In the genomic region with DNA sequence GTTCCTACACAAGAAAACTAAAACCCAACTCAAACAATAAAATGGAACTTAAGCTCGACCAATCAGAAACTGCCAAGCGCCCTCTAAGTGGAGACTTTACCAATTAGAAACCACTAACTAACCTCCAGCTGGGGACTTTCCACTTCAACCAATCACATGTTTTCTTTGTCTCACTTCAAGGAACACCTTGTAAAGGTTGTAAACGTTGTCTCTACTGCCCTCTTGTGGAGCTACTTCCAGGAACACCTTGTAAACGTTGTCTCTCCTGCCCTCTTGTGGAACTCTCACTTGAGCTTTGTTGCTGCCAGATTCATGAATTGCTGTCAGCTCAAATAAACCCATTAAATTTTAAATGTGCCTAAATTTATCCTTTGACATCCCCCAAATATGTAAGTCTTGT, we compare ENCODE assay signal across 9 cellular contexts. TPM values are rescaled to one million over a fixed set of nuclear protein-coding genes. Genes with fewer than 3 reads are reported as not detected.
DNase-seq lines count a peak whose midpoint lies in the region; ATAC-seq, FAIRE-seq and TF ChIP-seq lines count a peak whose summit lies in the region.
"Not testable (repeated sequence)": the region's sequence is repeated elsewhere in the genome, so short reads cannot be mapped to it uniquely, and the experiment has no call there.
"Had no signal": no experiment of that assay in that cellular context is flagged by ENCODE, and none has a peak within 500 bp of the region (broad histone marks: within the 10 kb centered on the region; RNA-seq: fewer than 3 reads in every experiment).

No MANE protein-coding gene starts in this region.

- SMC1A ChIA-PET in GM12878 (lab: Charles Lee; ENCODE audit: uncharacterized antibody, unreplicated experiment) = not testable (repeated sequence)

- H3K27ac Mint-ChIP-seq in activated CD8-positive, alpha-beta T cell treated with anti-CD3 and anti-CD28 coated beads, Interleukin-2, amount 10 ng/mL, durations not matched to agents 7 days and 5 days = not testable (repeated sequence)

- DNase-seq in GM12892 (ENCODE audit: insufficient read length); RCC 7860 (ENCODE audit: low spot score); activated CD8-positive, alpha-beta T cell treated with anti-CD3 and anti-CD28 coated beads, Interleukin-2, amount 10 ng/mL, durations not matched to agents 7 days and 5 days; GM12878 (ENCODE audit: low read depth, low spot score); right lobe of liver; pancreas: not testable (repeated sequence)

- H3K27me3 Mint-ChIP-seq in activated CD8-positive, alpha-beta T cell treated with anti-CD3 and anti-CD28 coated beads, Interleukin-2, amount 10 ng/mL, durations not matched to agents 7 days and 5 days (ENCODE audit: low read depth) = not testable (repeated sequence)

- intact Hi-C loops in GM12878 (cut with micrococcal nuclease; ENCODE audit: unreplicated experiment); right lobe of liver (cut with DNase I); pancreas (cut with DNase I): not testable (repeated sequence)

- not testable (repeated sequence) for TF ChIP-seq RAD21 in GM12878 (IDR thresholded peaks at IDR 0.05; ENCODE audit: insufficient read depth, low read depth, low read length)

- H3K36me3 Mint-ChIP-seq in activated CD8-positive, alpha-beta T cell treated with anti-CD3 and anti-CD28 coated beads, Interleukin-2, amount 10 ng/mL, durations not matched to agents 7 days and 5 days (ENCODE audit: low read depth) = not testable (repeated sequence)

- not testable (repeated sequence) for H3K9me3 Mint-ChIP-seq in activated CD8-positive, alpha-beta T cell treated with anti-CD3 and anti-CD28 coated beads, Interleukin-2, amount 10 ng/mL, durations not matched to agents 7 days and 5 days (ENCODE audit: insufficient read depth)

- H3K27me3 ChIP-seq in GM12878 (replicated peaks in 1 of 2; ENCODE audit: control insufficient read depth in 2 of 2, insufficient read depth in 2 of 2, low read length in 1 of 2); right lobe of liver; pancreas: not testable (repeated sequence)

- not testable (repeated sequence) for H3K4me3 Mint-ChIP-seq in activated CD8-positive, alpha-beta T cell treated with anti-CD3 and anti-CD28 coated beads, Interleukin-2, amount 10 ng/mL, durations not matched to agents 7 days and 5 days

- peak; percentile 74 for ATAC-seq in activated CD8-positive, alpha-beta T cell treated with anti-CD3 and anti-CD28 coated beads, Interleukin-2, amount 10 ng/mL, durations not matched to agents 7 days and 5 days
- peak; percentile 69 for ATAC-seq in GM12878
- peak; percentile 81 for ATAC-seq in esophagus mucosa
- ATAC-seq in right lobe of liver = peak; percentile 38 to 71 (median 56)
- ATAC-seq in pancreas = peak; percentile 43 to 69 (median 64)

- in situ Hi-C loops in GM12878 (cut with MboI) = not testable (repeated sequence)

- not testable (repeated sequence) for H2AFZ ChIP-seq in GM12878 (ENCODE audit: control insufficient read depth, low read depth, low read length)

- WGBS in GM12878 (ENCODE audit: insufficient coverage, insufficient replicate concordance, low lambda C conversion rate, missing lambda C conversion rate) = no CpG with 5 or more reads among the region's 4 CpGs
- WGBS in right lobe of liver (ENCODE audit: insufficient coverage, low coverage, low lambda C conversion rate, missing lambda C conversion rate) = no CpG with 5 or more reads among the region's 4 CpGs
- no CpG with 5 or more reads among the region's 4 CpGs for WGBS in pancreas, 2 donors

- RAD21 ChIA-PET in GM12878 (lab: Charles Lee; ENCODE audit: unreplicated experiment) = not testable (repeated sequence)

- H3K79me2 ChIP-seq in GM12878 (ENCODE audit: control insufficient read depth, insufficient read depth, low read length) = not testable (repeated sequence)

- not testable (repeated sequence) for H3K9ac ChIP-seq in GM12878 (ENCODE audit: control insufficient read depth, insufficient read depth, low read length)

- not testable (repeated sequence) for H3K4me1 Mint-ChIP-seq in activated CD8-positive, alpha-beta T cell treated with anti-CD3 and anti-CD28 coated beads, Interleukin-2, amount 10 ng/mL, durations not matched to agents 7 days and 5 days (ENCODE audit: low read depth)

- not testable (repeated sequence) for H3K27ac ChIP-seq in GM12878 (ENCODE audit: control insufficient read depth, insufficient read depth); right lobe of liver; pancreas

- H3K4me2 ChIP-seq in GM12878 (ENCODE audit: control insufficient read depth, insufficient read depth) = not testable (repeated sequence)

- CTCF ChIA-PET in activated CD8-positive, alpha-beta T cell treated with anti-CD3 and anti-CD28 coated beads, Interleukin-2, amount 10 ng/mL, durations not matched to agents 7 days and 5 days (lab: Charles Lee); GM12878 (lab: Yijun Ruan, JAX): not testable (repeated sequence)

- not testable (repeated sequence) for TF ChIP-seq POLR2A in GM12892 (IDR thresholded peaks at IDR 0.05; ENCODE audit: low read depth, low read length); GM12878 (IDR thresholded peaks at IDR 0.05; ENCODE audit: low read depth, low read length); right lobe of liver (IDR thresholded peaks at IDR 0.05)

- not testable (repeated sequence) for TF ChIP-seq CTCF in GM12878 (IDR thresholded peaks at IDR 0.05 in 2 of 3, conservative IDR thresholded peaks at IDR 0.05 in 1 of 3; ENCODE audit: control insufficient read depth in 2 of 3, extremely low read depth in 1 of 3, insufficient read depth in 1 of 3, low read depth in 3 of 3, low read length in 3 of 3); right lobe of liver (IDR thresholded peaks at IDR 0.05); pancreas (IDR thresholded peaks at IDR 0.05)

- not testable (repeated sequence) for H3K9me3 ChIP-seq in GM12878 (replicated peaks; ENCODE audit: control insufficient read depth, insufficient read depth, low read length); right lobe of liver; pancreas

- not testable (repeated sequence) for H3K4me3 ChIP-seq in GM12878, right lobe of liver, pancreas

- TF ChIP-seq EP300 in GM12878 (IDR thresholded peaks at IDR 0.05; ENCODE audit: borderline replicate concordance in 1 of 2, control insufficient read depth in 1 of 2, low read depth in 2 of 2, low read length in 2 of 2) = not testable (repeated sequence)

- peak; percentile 93 for FAIRE-seq in GM12892 (lab: Jason Lieb, UNC)
- peak; percentile 62 for FAIRE-seq in RCC 7860 (lab: Jason Lieb, UNC)
- peak; percentile 31 for FAIRE-seq in GM12878 (lab: Jason Lieb, UNC)
- not testable (repeated sequence) for FAIRE-seq in pancreas (lab: Jason Lieb, UNC)

- POLR2A ChIA-PET in activated CD8-positive, alpha-beta T cell treated with anti-CD3 and anti-CD28 coated beads, Interleukin-2, amount 10 ng/mL, durations not matched to agents 7 days and 5 days (lab: Charles Lee); GM12878 (lab: Charles Lee): not testable (repeated sequence)

- H4K20me1 ChIP-seq in GM12878 (ENCODE audit: control insufficient read depth, insufficient read depth) = not testable (repeated sequence)

- BruUV-seq in GM12878 (replicated peaks; lab: Mats Ljungman, UMichigan) = not testable (repeated sequence)

- H3K4me1 ChIP-seq in GM12878 (ENCODE audit: control insufficient read depth, insufficient read depth, low read length); right lobe of liver; pancreas: not testable (repeated sequence)

- H3K36me3 ChIP-seq in GM12878 (ENCODE audit: control insufficient read depth in 2 of 2, insufficient read depth in 2 of 2, low read length in 1 of 2); right lobe of liver; pancreas: not testable (repeated sequence)

RNA-seq across cellular contexts. Expression of a gene that starts 46.7 kb away (rescaled TPM):
- polyA plus RNA-seq in GM12892 (2012; ENCODE audit: missing spikeins) = not detected
- total RNA-seq in activated CD8-positive, alpha-beta T cell treated with anti-CD3 and anti-CD28 coated beads, Interleukin-2, amount 10 ng/mL, durations not matched to agents 7 days and 5 days = not detected
- not detected in 2 replicates for total RNA-seq in GM12878 (2013; cell fraction: nucleolus; rRNA removed)
- total RNA-seq in GM12878 (2014; rRNA removed) = 0.34 TPM in 1 of 2 replicates, not detected in the other
- not detected in 2 replicates for total RNA-seq in GM12878 (2014; rRNA removed; fragmentation: Illumina TruSeq; extraction: Trizol)
- total RNA-seq in GM12878 (2021) = not detected in 2 replicates
- not detected for polyA plus RNA-seq in GM12878 (2011; ENCODE audit: low read depth)
- polyA plus RNA-seq in GM12878 (2011; rRNA removed) = not detected in 2 replicates
- polyA plus RNA-seq in GM12878 (2011; cell fraction: cytosol; rRNA removed) = not detected in 2 replicates
- polyA plus RNA-seq in GM12878 (2011; cell fraction: nucleus; rRNA removed) = not detected in 2 replicates
- polyA plus RNA-seq in GM12878 (2012) = not detected in 2 replicates
- polyA plus RNA-seq in GM12878 (2014; fragmentation: Illumina TruSeq; extraction: Trizol) = not detected in 2 replicates
- not detected for polyA plus RNA-seq in GM12878 (2014; fragmentation: Nextera tagmentation; extraction: Ambion mirVana)
- not detected in 2 replicates for polyA plus RNA-seq in GM12878 (2014; rRNA removed)
- polyA plus RNA-seq in GM12878 (2016; fragmentation: Nextera tagmentation; extraction: Ambion mirVana) = not detected
- not detected in 2 replicates for polyA minus RNA-seq in GM12878 (2011; rRNA and poly(A)+ RNA removed)
- polyA minus RNA-seq in GM12878 (2011; cell fraction: cytosol; rRNA and poly(A)+ RNA removed) = not detected in 2 replicates
- polyA minus RNA-seq in GM12878 (2011; cell fraction: nucleus; rRNA and poly(A)+ RNA removed) = not detected in 2 replicates
- not detected for total RNA-seq in esophagus mucosa
- not detected for total RNA-seq in right lobe of liver
- under 1 TPM in 5 of 6 donors, not detected in 1; 0.16 to 0.58 (median 0.19) TPM for total RNA-seq in pancreas
- under 1 TPM; 0.23 to 0.33 TPM for polyA plus RNA-seq in pancreas
- total RNA-seq: IMR-90, PC-9 had no signal
- polyA plus RNA-seq: IMR-90 had no signal
